In the genomic region with DNA sequence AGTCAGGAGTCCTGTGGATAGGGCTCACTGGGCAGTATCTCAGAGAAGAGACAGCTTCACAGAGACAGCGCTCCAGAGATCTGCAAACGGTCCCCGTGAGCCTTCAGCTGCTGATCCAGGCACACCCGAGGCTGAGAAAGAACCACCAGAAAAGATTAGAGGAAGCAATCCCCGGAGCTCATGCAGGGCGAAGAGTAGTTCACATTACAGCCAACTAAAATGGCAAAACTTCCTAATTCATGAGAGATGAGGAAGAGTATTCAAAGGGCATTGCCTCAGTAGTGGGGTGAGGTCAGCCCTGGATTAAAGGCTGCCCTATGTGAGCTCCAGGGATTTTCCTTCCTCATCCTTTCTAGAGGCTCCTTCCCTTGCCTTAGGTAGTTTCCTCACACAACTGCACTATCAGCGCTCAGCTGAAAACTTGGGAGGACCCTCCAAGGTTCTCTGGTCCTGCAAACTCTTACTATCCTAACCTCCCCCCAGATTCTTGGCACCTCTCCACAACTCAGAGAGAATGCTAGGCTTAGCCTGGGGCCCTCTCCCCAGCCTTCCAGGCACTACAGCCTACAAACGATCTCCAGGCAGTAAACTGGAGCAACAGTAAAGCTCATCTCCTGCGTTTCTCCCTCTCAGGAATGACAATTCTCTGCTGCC, we compare ENCODE assay signal across 1 cellular context.
TF ChIP-seq lines count a peak whose summit lies in the region.

No MANE protein-coding gene starts in this region.

TF ChIP-seq in K562, 482 proteins besides CTCF, POLR2A, EP300 and RAD21:
- TF ChIP-seq, protein P1, sequence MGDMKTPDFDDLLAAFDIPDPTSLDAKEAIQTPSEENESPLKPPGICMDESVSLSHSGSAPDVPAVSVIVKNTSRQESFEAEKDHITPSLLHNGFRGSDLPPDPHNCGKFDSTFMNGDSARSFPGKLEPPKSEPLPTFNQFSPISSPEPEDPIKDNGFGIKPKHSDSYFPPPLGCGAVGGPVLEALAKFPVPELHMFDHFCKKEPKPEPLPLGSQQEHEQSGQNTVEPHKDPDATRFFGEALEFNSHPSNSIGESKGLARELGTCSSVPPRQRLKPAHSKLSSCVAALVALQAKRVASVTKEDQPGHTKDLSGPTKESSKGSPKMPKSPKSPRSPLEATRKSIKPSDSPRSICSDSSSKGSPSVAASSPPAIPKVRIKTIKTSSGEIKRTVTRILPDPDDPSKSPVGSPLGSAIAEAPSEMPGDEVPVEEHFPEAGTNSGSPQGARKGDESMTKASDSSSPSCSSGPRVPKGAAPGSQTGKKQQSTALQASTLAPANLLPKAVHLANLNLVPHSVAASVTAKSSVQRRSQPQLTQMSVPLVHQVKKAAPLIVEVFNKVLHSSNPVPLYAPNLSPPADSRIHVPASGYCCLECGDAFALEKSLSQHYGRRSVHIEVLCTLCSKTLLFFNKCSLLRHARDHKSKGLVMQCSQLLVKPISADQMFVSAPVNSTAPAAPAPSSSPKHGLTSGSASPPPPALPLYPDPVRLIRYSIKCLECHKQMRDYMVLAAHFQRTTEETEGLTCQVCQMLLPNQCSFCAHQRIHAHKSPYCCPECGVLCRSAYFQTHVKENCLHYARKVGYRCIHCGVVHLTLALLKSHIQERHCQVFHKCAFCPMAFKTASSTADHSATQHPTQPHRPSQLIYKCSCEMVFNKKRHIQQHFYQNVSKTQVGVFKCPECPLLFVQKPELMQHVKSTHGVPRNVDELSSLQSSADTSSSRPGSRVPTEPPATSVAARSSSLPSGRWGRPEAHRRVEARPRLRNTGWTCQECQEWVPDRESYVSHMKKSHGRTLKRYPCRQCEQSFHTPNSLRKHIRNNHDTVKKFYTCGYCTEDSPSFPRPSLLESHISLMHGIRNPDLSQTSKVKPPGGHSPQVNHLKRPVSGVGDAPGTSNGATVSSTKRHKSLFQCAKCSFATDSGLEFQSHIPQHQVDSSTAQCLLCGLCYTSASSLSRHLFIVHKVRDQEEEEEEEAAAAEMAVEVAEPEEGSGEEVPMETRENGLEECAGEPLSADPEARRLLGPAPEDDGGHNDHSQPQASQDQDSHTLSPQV (IDR thresholded peaks at IDR 0.05) = no peak
- peak; percentile 28; the same call in 1 of the 2 replicates for TF ChIP-seq NFIC (IDR thresholded peaks at IDR 0.05)
